Comparison of ENCODE assay signal across 10 cellular contexts in genomic region chr2:219912530-219912929, GRCh38.
DNase-seq lines count a peak whose midpoint lies in the region; FAIRE-seq and TF ChIP-seq lines count a peak whose summit lies in the region.
"Had no signal": no experiment of that assay in that cellular context is flagged by ENCODE, and none has a peak within 500 bp of the region (broad histone marks: within the 10 kb centered on the region; RNA-seq: fewer than 3 reads in every experiment).

No MANE protein-coding gene starts in this region.

- TF ChIP-seq CTCF in choroid plexus epithelial cell (conservative IDR thresholded peaks at IDR 0.05; ENCODE audit: low read depth, low read length) (peak; percentile 11), kidney epithelial cell (IDR thresholded peaks at IDR 0.05; ENCODE audit: insufficient read depth, low read length, poor library complexity, severe bottlenecking) (peak; percentile 50), testis (IDR thresholded peaks at IDR 0.05) (no peak)

- no peaks in the 10 kb centered on the region for H3K27me3 ChIP-seq in kidney epithelial cell (ENCODE audit: control insufficient read depth, insufficient read depth, low read length)
- no peaks in the 10 kb centered on the region for H3K27me3 ChIP-seq in testis

- intact Hi-C loops in testis (cut with DNase I; ENCODE audit: low total_unique reads): no loop called here

- 38 to 53% methylated on average over 6 of the region's 6 CpGs for WGBS in testis, 2 donors

- no peak for FAIRE-seq in HTR-8/SVneo (lab: Jason Lieb, UNC)

- H3K9me3 ChIP-seq in testis: no peaks in the 10 kb centered on the region

- no peak overlapping the region for H3K27ac ChIP-seq in testis

- H3K36me3 ChIP-seq in kidney epithelial cell (ENCODE audit: control insufficient read depth, insufficient read depth, low read length): no peaks in the 10 kb centered on the region
- H3K36me3 ChIP-seq in testis (ENCODE audit: low read depth, missing control alignments): no peaks in the 10 kb centered on the region

- H3K4me3 ChIP-seq in choroid plexus epithelial cell (ENCODE audit: low read depth, low read length): no peak overlapping the region
- H3K4me3 ChIP-seq in kidney epithelial cell (ENCODE audit: low read depth, low read length): no peak overlapping the region
- no peak overlapping the region for H3K4me3 ChIP-seq in testis

- no peaks in the 10 kb centered on the region for H3K4me1 ChIP-seq in testis

- DNase-seq in HTR-8/SVneo (ENCODE audit: insufficient read length, low spot score) (peak; percentile 20), choroid plexus epithelial cell (ENCODE audit: low read depth) (peak; percentile 14), kidney epithelial cell (ENCODE audit: low read depth) (peak; percentile 7), testis (peak; percentile 32), pons (ENCODE audit: low spot score) (no peak), germinal center (ENCODE audit: low spot score) (no peak)
- no peak for DNase-seq in stimulated activated CD4-positive, alpha-beta T cell treated with anti-CD3 and anti-CD28 coated beads, Interleukin-12 subunit alpha, Interleukin-12 subunit beta, amount 100 ng/mL, for 4 hours
- DNase-seq: activated T-cell treated with anti-CD3 and anti-CD28 coated beads for 4 hours; effector memory CD8-positive, alpha-beta T cell; NCI-H187 treated with DMSO at 0.1 percent for 48 hours had no signal

- TF ChIP-seq POLR2A in testis (IDR thresholded peaks at IDR 0.05): no peak

Comparison
In these comparisons a context has a peak if more than half of its experiments do, and no peak if none do; other contexts are left out.
1. DNase-seq: peak in HTR-8/SVneo (single experiment), choroid plexus epithelial cell (single experiment), kidney epithelial cell (single experiment) and testis (single experiment); none in stimulated activated CD4-positive, alpha-beta T cell treated with anti-CD3 and anti-CD28 coated beads, Interleukin-12 subunit alpha, Interleukin-12 subunit beta, amount 100 ng/mL, for 4 hours (single experiment), pons (single experiment) and germinal center (single experiment).
2. CTCF ChIP-seq: peak in choroid plexus epithelial cell (single experiment) and kidney epithelial cell (single experiment); none in testis (0 of 3).